In genomic region chr4:153750197-153750817, GRCh38 we compare ENCODE assay signal across 8 cellular contexts.
DNase-seq lines count a peak whose midpoint lies in the region; ATAC-seq lines count a peak whose summit lies in the region.

No MANE protein-coding gene starts in this region.

- intact Hi-C loops in posterior cingulate gyrus (cut with DNase I) = loop anchor here (5.0 kb wide), 1 partner anchor 108 kb away; no protein-coding TSS in a partner anchor

- in situ Hi-C loops in KBM-7 (cut with MboI; ENCODE audit: low pct_unique_long_range_greater_than_20kb, low sequenced_read_pairs) = no loop called here

- DNase-seq in DMS 273 (lab: John Stamatoyannopoulos, UW; ENCODE audit: unreplicated experiment) = peak; percentile 83
- peak; percentile 86 for DNase-seq in KBM-7
- DNase-seq in SHP77 (lab: John Stamatoyannopoulos, UW) = peak; percentile 41 to 59
- peak; percentile 12 for DNase-seq in activated effector memory CD4-positive, alpha-beta T cell treated with Interleukin-2 at 50 U/mL for 16 hours
- DNase-seq in globus pallidus (ENCODE audit: low spot score) = peak; percentile 77
- DNase-seq in posterior cingulate gyrus = peak in 6 of 10 donors; percentile 31 to 90 (median 56)
- no peak for DNase-seq in OCI-M2 (lab: John Stamatoyannopoulos, UW; ENCODE audit: unreplicated experiment)

- ATAC-seq in GM21423 (IDR thresholded peaks at IDR 0.05; ENCODE audit: unreplicated experiment) = peak; percentile 85
